In genomic region chr2:177093384-177093783, GRCh38 we compare ENCODE assay signal across 23 cellular contexts.
"Had no signal": no experiment of that assay in that cellular context is flagged by ENCODE, and none has a peak within 500 bp of the region (broad histone marks: within the 10 kb centered on the region; RNA-seq: fewer than 3 reads in every experiment).

No MANE protein-coding gene starts in this region.

- H3K36me3 ChIP-seq: brain microvascular endothelial cell, cardiac muscle cell, SJSA1 had no signal

- H3K9me3 ChIP-seq: SJSA1 had no signal

- H3K4me1 ChIP-seq: SJSA1 had no signal

- DNase-seq: activated CD4-positive, alpha-beta T cell treated with anti-CD3 and anti-CD28 coated beads for 48 hours; activated CD4-positive, alpha-beta T cell treated with anti-CD3 and anti-CD28 coated beads, Interleukin-2, amount 50 U/mL, for 48 hours; activated CD4-positive, CD25-positive, alpha-beta regulatory T cell treated with anti-CD3 and anti-CD28 coated beads, Interleukin-2, amount 50 U/mL, for 72 hours; activated CD8-positive, alpha-beta memory T cell treated with anti-CD3 and anti-CD28 coated beads, Interleukin-2, amount 10 ng/mL, durations not matched to agents 7 days and 5 days; activated gamma-delta T cell; activated naive CD4-positive, alpha-beta T cell treated with anti-CD3 and anti-CD28 coated beads for 36 hours; activated T-cell treated with anti-CD3 and anti-CD28 coated beads, Interleukin-2, amount 50 U/mL, for 24 hours; brain microvascular endothelial cell; KG1; NCI-H1092 treated with DMSO at 0.1 percent for 48 hours; NCI-H1417 treated with DMSO at 0.1 percent for 48 hours; NCI-H1694 treated with DMSO at 0.1 percent for 48 hours; NCI-H2029 treated with DMSO at 0.1 percent for 48 hours; NCI-H510A treated with DMSO at 0.1 percent for 48 hours; NCI-H69; PC-3; SHP77; T-helper 17 cell; T-helper 9 cell had no signal

- H3K27me3 ChIP-seq: brain microvascular endothelial cell, cardiac muscle cell, SJSA1 had no signal

- ATAC-seq: activated CD8-positive, alpha-beta memory T cell treated with anti-CD3 and anti-CD28 coated beads, Interleukin-2, amount 10 ng/mL, durations not matched to agents 7 days and 5 days; activated T-helper 17 cell treated with anti-CD3 and anti-CD28 coated beads, Interleukin-2, amount 50 U/mL, for 72 hours; PC-3; T-helper 17 cell; WTC11 had no signal

- H3K27ac ChIP-seq: brain microvascular endothelial cell, cardiac muscle cell, SJSA1 had no signal

- H3K4me3 ChIP-seq: cardiac muscle cell, SJSA1 had no signal
